In genomic region chr2:51760441-51760840, GRCh38 we compare ENCODE assay signal across 28 cellular contexts.
"Had no signal": no experiment of that assay in that cellular context is flagged by ENCODE, and none has a peak within 500 bp of the region (broad histone marks: within the 10 kb centered on the region; RNA-seq: fewer than 3 reads in every experiment).

No MANE protein-coding gene starts in this region.

- H3K9ac ChIP-seq: neural progenitor cell had no signal

- H3K9me3 Mint-ChIP-seq: nephron progenitor cell, neural progenitor cell had no signal

- H3K36me3 Mint-ChIP-seq: neural progenitor cell; stimulated activated naive B cell treated with anti-CD40 and anti-IgM and Interleukin-4, amounts not matched to agents 10 μg/mL and 1 μg/mL and 100 μg/mL, for 72 hours had no signal

- H3K27me3 Mint-ChIP-seq: progenitor cell of endocrine pancreas; stimulated activated naive B cell treated with anti-CD40 and anti-IgM and Interleukin-4, amounts not matched to agents 10 μg/mL and 1 μg/mL and 100 μg/mL, for 72 hours had no signal

- H3K4me1 Mint-ChIP-seq: natural killer cell; nephron progenitor cell; neural progenitor cell; stimulated activated naive B cell treated with anti-CD40 and anti-IgM and Interleukin-4, amounts not matched to agents 10 μg/mL and 1 μg/mL and 100 μg/mL, for 72 hours had no signal

- H3K27me3 ChIP-seq: left lung, neural progenitor cell, neutrophil, stomach, testis, thyroid gland, transverse colon, upper lobe of left lung, vagina had no signal

- H2AFZ ChIP-seq: neural progenitor cell had no signal

- H3K36me3 ChIP-seq: left lung, lower lobe of right lung, neural progenitor cell, neutrophil, stomach, thyroid gland, transverse colon, upper lobe of left lung, vagina had no signal

- H3K4me2 ChIP-seq: neural progenitor cell had no signal

- H3K4me3 Mint-ChIP-seq: natural killer cell; nephron progenitor cell; neural progenitor cell; stimulated activated naive B cell treated with anti-CD40 and anti-IgM and Interleukin-4, amounts not matched to agents 10 μg/mL and 1 μg/mL and 100 μg/mL, for 72 hours had no signal

- H3K27ac Mint-ChIP-seq: natural killer cell; nephron progenitor cell; neural progenitor cell; progenitor cell of endocrine pancreas; stimulated activated naive B cell treated with anti-CD40 and anti-IgM and Interleukin-4, amounts not matched to agents 10 μg/mL and 1 μg/mL and 100 μg/mL, for 72 hours had no signal

- H3K9me3 ChIP-seq: left lung, lower lobe of right lung, neutrophil, testis, thyroid gland, transverse colon, upper lobe of left lung, vagina had no signal

- ATAC-seq: left colon; left lung; lower lobe of right lung; natural killer cell; right cardiac atrium; sciatic nerve; stimulated activated naive B cell treated with anti-CD40 and anti-IgM and Interleukin-4, amounts not matched to agents 10 μg/mL and 1 μg/mL and 100 μg/mL, for 72 hours; stimulated activated naive CD8-positive, alpha-beta T cell treated with anti-CD3 and anti-CD28 coated beads, Interleukin-15, Interleukin-2, amounts not matched to agents 100 U/mL and 50 U/mL, for 24 hours had no signal

- H3K4me3 ChIP-seq: left lung, lower lobe of right lung, neural progenitor cell, skin epidermis, stomach, testis, thyroid gland, transverse colon, upper lobe of left lung, vagina had no signal

- H3K27ac ChIP-seq: left lung, lower lobe of right lung, neural progenitor cell, neutrophil, skin epidermis, stomach, testis, thyroid gland, transverse colon, upper lobe of left lung, vagina had no signal

- DNase-seq: hippocampal formation; kidney; left colon; left lung; lower lobe of right lung; mammary epithelial cell; mesenchymal stem cell; natural killer cell; nephron progenitor cell; occipital lobe; right cardiac atrium; stimulated activated CD4-positive, alpha-beta T cell treated with anti-CD3 and anti-CD28 coated beads, Interleukin-12 subunit alpha, Interleukin-12 subunit beta, amount 100 ng/mL, for 4 hours; stimulated activated CD4-positive, alpha-beta T cell treated with anti-CD3 and anti-CD28 coated beads, Interleukin-15, amount 100 ng/mL, for 24 hours; stimulated activated CD4-positive, alpha-beta T cell treated with anti-CD3 and anti-CD28 coated beads, Interleukin-2, amount 100 ng/mL, for 24 hours; stimulated activated CD4-positive, alpha-beta T cell treated with anti-CD3 and anti-CD28 coated beads, Interleukin-4, amount 100 ng/mL, for 1 hour; stimulated activated naive B cell treated with anti-CD40 and anti-IgM and Interleukin-4, amounts not matched to agents 10 μg/mL and 1 μg/mL and 100 μg/mL, for 72 hours; stimulated activated naive CD8-positive, alpha-beta T cell treated with anti-CD3 and anti-CD28 coated beads, Interleukin-15, Interleukin-2, amounts not matched to agents 100 U/mL and 50 U/mL, for 24 hours; stomach; testis; thyroid gland; transverse colon; upper lobe of left lung had no signal

- H3K4me1 ChIP-seq: left lung, lower lobe of right lung, neural progenitor cell, stomach, testis, thyroid gland, transverse colon, upper lobe of left lung, vagina had no signal
